8 cellular contexts compared by ENCODE assay signal in genomic region chr1:91511386-91511785, GRCh38. TPM values are rescaled to one million over a fixed set of nuclear protein-coding genes. Genes with fewer than 3 reads are reported as not detected.
DNase-seq lines count a peak whose midpoint lies in the region; ATAC-seq and TF ChIP-seq lines count a peak whose summit lies in the region.

No MANE protein-coding gene starts in this region.

- H3F3A ChIP-seq in GM23248 (ENCODE audit: insufficient read depth) (peaks cover 9% of the 10 kb centered on the region; the same call in 1 of the 2 replicates), smooth muscle cell (ENCODE audit: low read depth) (no peaks in the 10 kb centered on the region)

- ATAC-seq in HG02678 (IDR thresholded peaks at IDR 0.05; ENCODE audit: unreplicated experiment) (no peak), GM21447 (IDR thresholded peaks at IDR 0.05; ENCODE audit: unreplicated experiment) (no peak), GM21576 (IDR thresholded peaks at IDR 0.05; ENCODE audit: unreplicated experiment) (no peak)

- no peaks in the 10 kb centered on the region for H3K27me3 ChIP-seq in GM23248 (replicated peaks; ENCODE audit: insufficient read depth)
- H3K27me3 ChIP-seq in smooth muscle cell (ENCODE audit: low read depth) = no peaks in the 10 kb centered on the region

- no peak overlapping the region for H3K4me3 ChIP-seq in GM23248
- H3K4me3 ChIP-seq in foreskin fibroblast (ENCODE audit: low read depth in 1 of 2, low read length in 2 of 2) = no peak overlapping the region
- no peak overlapping the region for H3K4me3 ChIP-seq in smooth muscle cell

- H3K9me2 ChIP-seq in GM23248 (ENCODE audit: insufficient read depth) = no peaks in the 10 kb centered on the region

- H4K20me1 ChIP-seq in GM23248 (ENCODE audit: insufficient read depth) = no peaks in the 10 kb centered on the region
- no peaks in the 10 kb centered on the region for H4K20me1 ChIP-seq in smooth muscle cell (ENCODE audit: low read depth)

- H3K4me2 ChIP-seq in GM23248 (ENCODE audit: unreplicated experiment) = no peak overlapping the region
- no peak overlapping the region for H3K4me2 ChIP-seq in smooth muscle cell

- 0 out of 2 replicates have a peak overlapping the region, but pooled peaks have one; percentile 1 for H2AFZ ChIP-seq in GM23248
- no peak overlapping the region for H2AFZ ChIP-seq in smooth muscle cell (ENCODE audit: low read depth)

- TF ChIP-seq CTCF in foreskin fibroblast (IDR thresholded peaks at IDR 0.05; ENCODE audit: low read depth, low read length) (peak; percentile 64), smooth muscle cell (IDR thresholded peaks at IDR 0.05; ENCODE audit: borderline replicate concordance, insufficient read depth, poor library complexity, severe bottlenecking) (peak; percentile 62)

- H3K9ac ChIP-seq in GM23248 (no peak overlapping the region), smooth muscle cell (ENCODE audit: low read depth) (no peak overlapping the region)

- H3K27ac ChIP-seq in GM23248 (no peak overlapping the region), smooth muscle cell (ENCODE audit: low read depth) (no peak overlapping the region)

- H3K79me2 ChIP-seq in GM23248 (ENCODE audit: insufficient read depth) (peaks cover 7% of the 10 kb centered on the region), smooth muscle cell (ENCODE audit: low read depth) (peaks cover 18% of the 10 kb centered on the region)

- H3K9me3 ChIP-seq in GM23248 (ENCODE audit: low read depth) = no peaks in the 10 kb centered on the region
- no peaks in the 10 kb centered on the region for H3K9me3 ChIP-seq in smooth muscle cell (replicated peaks; ENCODE audit: low read depth)

- H3K4me1 ChIP-seq in GM23248 (ENCODE audit: insufficient read depth) (no peaks in the 10 kb centered on the region), smooth muscle cell (ENCODE audit: low read depth) (no peaks in the 10 kb centered on the region)

- WGBS in GM23248 (ENCODE audit: low coverage in 1 of 2, low lambda C conversion rate in 2 of 2, missing lambda C conversion rate in 2 of 2), 2 experiments = 29 to 33% methylated on average over 3 of the region's 3 CpGs
- WGBS in smooth muscle cell (ENCODE audit: low lambda C conversion rate) = 70% methylated on average over 3 of the region's 3 CpGs

- DNase-seq in Ammon's horn (ENCODE audit: low spot score) (peak; percentile 34), GM23248 (peak; percentile 74), SK-MEL-5 (ENCODE audit: low read depth, low spot score) (peak; percentile 69), foreskin fibroblast (peak; percentile 39 to 78), smooth muscle cell (lab: John Stamatoyannopoulos, UW; ENCODE audit: unreplicated experiment) (no peak)

- H3K36me3 ChIP-seq in GM23248 (ENCODE audit: low read depth) (0 out of 2 replicates have a peak, but pooled peaks cover 4% of the 10 kb centered on the region), smooth muscle cell (ENCODE audit: low read depth) (no peaks in the 10 kb centered on the region)

- in situ Hi-C loops in GM23248 (cut with MboI) = no loop called here
- in situ Hi-C loops in SK-MEL-5 (cut with HindIII; ENCODE audit: low pct_unique_long_range_greater_than_20kb, low sequenced_read_pairs) = loop anchor here (25.0 kb wide), 1 partner anchor 426 kb away; the partner anchor contains the start of gene BRDT

RNA-seq across cellular contexts. Expression of gene CDC7, which starts 10.7 kb away (rescaled TPM):
- total RNA-seq in GM23248 (2014; rRNA removed; shearing (Covaris generic)) = 3.0 and 3.5 TPM in 2 replicates
- polyA plus RNA-seq in GM23248 (2016; fragmentation: Nextera tagmentation; extraction: Ambion mirVana) = 3.7 and 4.7 TPM in 2 replicates
- total RNA-seq in SK-MEL-5 (2014; rRNA removed; shearing (Covaris generic)) = 9.3 and 9.9 TPM in 2 replicates
- 7.8 and 12.5 TPM in 2 replicates for polyA plus RNA-seq in SK-MEL-5 (2015; cell fraction: cytosol; rRNA removed)
- 40.3 and 53.2 TPM in 2 replicates for polyA plus RNA-seq in SK-MEL-5 (2015; cell fraction: nucleus; rRNA removed)
- 8.9 and 11.2 TPM in 2 replicates for total RNA-seq in smooth muscle cell
- polyA plus RNA-seq in smooth muscle cell = 6.1 and 10.1 TPM in 2 replicates
